ENCODE assay signal across 1 cellular context in the genomic region with DNA sequence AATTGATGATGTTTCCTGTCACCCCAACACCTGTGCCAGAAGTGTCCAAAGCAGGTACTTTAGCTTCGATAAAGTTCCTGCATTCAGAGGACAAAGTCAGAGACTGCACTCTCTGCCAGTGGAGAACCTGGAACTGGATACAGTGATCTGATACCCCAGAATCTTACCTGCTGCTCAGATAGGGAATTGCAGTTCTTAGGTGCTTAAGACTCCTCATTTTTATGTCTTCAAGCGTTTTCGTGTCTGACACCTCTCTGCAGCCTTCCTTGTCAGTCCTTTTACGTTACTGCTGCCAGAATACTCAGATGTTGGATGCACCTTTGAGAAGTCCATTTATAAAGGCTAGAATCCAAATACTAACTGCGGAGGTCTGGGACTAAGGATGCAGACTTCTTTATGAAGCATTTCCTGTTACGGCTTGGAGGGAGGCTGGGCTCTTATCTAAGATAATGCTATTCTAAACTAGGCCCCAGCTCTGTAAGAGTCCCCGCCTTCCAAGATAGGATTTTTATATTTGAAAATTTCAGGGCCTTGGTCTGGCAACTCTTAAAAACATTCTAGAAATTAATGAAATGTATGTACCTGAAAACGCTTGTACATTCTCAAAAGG.
TF ChIP-seq lines count a peak whose summit lies in the region.

No MANE protein-coding gene starts in this region.

TF ChIP-seq in K562, 482 proteins besides CTCF, POLR2A, EP300 and RAD21:
- TF ChIP-seq U2AF2 (optimal IDR thresholded peaks at IDR 0.05; ENCODE audit: low read depth, low read length), result no peak
- no peak for TF ChIP-seq ZNF561 (CRISPR knock-in tag; conservative IDR thresholded peaks at IDR 0.05)
- no peak for TF ChIP-seq RBM25 (IDR thresholded peaks at IDR 0.05; ENCODE audit: low read depth, low read length, severe bottlenecking)
- no peak for TF ChIP-seq PHF20 (IDR thresholded peaks at IDR 0.05; ENCODE audit: partially characterized antibody)
- peak; percentile 96 for TF ChIP-seq MYNN (IDR thresholded peaks at IDR 0.05)
- TF ChIP-seq MYNN (CRISPR knock-in tag; IDR thresholded peaks at IDR 0.05), result no peak; the same call in 1 of the 2 replicates
- TF ChIP-seq TAF9B (IDR thresholded peaks at IDR 0.05; ENCODE audit: partially characterized antibody), result no peak
- no peak for TF ChIP-seq NCOR1 (IDR thresholded peaks at IDR 0.05)
- TF ChIP-seq ZFX (CRISPR knock-in tag; IDR thresholded peaks at IDR 0.05), result peak; percentile 20; the same call in 1 of the 2 replicates
